ENCODE assay signal across 20 cellular contexts in the genomic region with DNA sequence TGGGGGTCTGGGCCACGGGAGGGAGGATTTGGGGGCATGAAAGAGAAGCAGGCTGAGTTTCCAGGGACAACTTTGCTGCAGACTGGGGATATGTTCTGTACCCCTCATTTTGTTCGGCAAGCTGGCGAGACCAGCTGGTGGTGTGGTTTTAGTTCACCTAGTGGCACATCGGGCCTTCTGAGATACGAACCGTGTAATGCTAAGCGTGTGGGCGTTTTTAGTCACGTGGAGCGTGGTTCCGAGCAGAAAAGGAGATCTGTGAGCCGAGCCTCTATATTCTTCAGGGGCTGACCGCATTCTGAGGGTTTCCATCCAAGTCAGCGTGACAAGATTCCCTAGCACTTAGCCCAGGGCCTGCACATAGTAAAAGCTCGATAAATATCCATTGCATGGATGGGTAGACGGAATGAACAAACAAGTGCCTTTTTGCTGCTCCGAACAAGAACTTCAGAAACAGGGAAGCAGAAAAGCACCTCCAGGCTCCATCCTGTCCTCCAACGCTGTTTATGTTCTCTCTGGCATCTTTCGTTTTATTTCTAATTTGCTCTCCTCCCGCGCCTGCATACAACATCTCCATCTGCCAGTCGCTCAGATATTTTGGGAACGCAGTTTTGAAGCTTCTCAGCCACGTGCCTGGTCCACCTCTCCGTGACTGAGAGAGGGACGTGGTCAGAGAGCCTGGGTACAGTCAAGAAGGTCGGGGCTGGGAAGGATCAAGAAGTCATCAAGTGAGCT. TPM values are rescaled to one million over a fixed set of nuclear protein-coding genes. Genes with fewer than 3 reads are reported as not detected.
DNase-seq lines count a peak whose midpoint lies in the region; ATAC-seq and TF ChIP-seq lines count a peak whose summit lies in the region.
"Had no signal": no experiment of that assay in that cellular context is flagged by ENCODE, and none has a peak within 500 bp of the region (broad histone marks: within the 10 kb centered on the region; RNA-seq: fewer than 3 reads in every experiment).

No MANE protein-coding gene starts in this region.

- H2AFZ ChIP-seq in GM23338 (no peak overlapping the region), OCI-LY3 (ENCODE audit: low read depth, low read length) (peak overlapping the region; percentile 80)

- H3K4me3 ChIP-seq in GM23338: no peak overlapping the region
- peak overlapping the region; percentile 70 for H3K4me3 ChIP-seq in OCI-LY3 (ENCODE audit: low read length)
- no peak overlapping the region for H3K4me3 ChIP-seq in ovary

- H3K79me2 ChIP-seq in GM23338 (replicated peaks; ENCODE audit: insufficient read depth) (no peaks in the 10 kb centered on the region), OCI-LY3 (ENCODE audit: low read length) (no peaks in the 10 kb centered on the region)

- peaks cover 14% of the 10 kb centered on the region for H3K27me3 Mint-ChIP-seq in GM23338 (ENCODE audit: insufficient read depth, low read depth, poor library complexity)

- TF ChIP-seq POLR2A in ovary (IDR thresholded peaks at IDR 0.05): no peak

- H3F3A ChIP-seq in GM23338 (replicated peaks; ENCODE audit: low read depth): no peaks in the 10 kb centered on the region

- TF ChIP-seq CTCF in GM23338 (conservative IDR thresholded peaks at IDR 0.05; ENCODE audit: low read depth in 2 of 2): no peak
- peak; percentile 14 for TF ChIP-seq CTCF in OCI-LY3 (IDR thresholded peaks at IDR 0.05; ENCODE audit: low read depth, low read length)
- TF ChIP-seq CTCF in ovary (IDR thresholded peaks at IDR 0.05): no peak

- H3K27me3 ChIP-seq in GM23338 (ENCODE audit: insufficient read depth): peaks cover 19% of the 10 kb centered on the region
- H3K27me3 ChIP-seq in OCI-LY3 (ENCODE audit: low read depth, low read length): peaks cover 4% of the 10 kb centered on the region; the same call in 1 of the 2 replicates
- H3K27me3 ChIP-seq in ovary: no peaks in the 10 kb centered on the region

- no peaks in the 10 kb centered on the region for H3K9me2 ChIP-seq in GM23338 (ENCODE audit: insufficient read depth)

- DNase-seq in GM23338 (ENCODE audit: low spot score) (no peak), foreskin melanocyte (peak; percentile 20), occipital lobe (lab: John Stamatoyannopoulos, UW) (peak; percentile 7), ovary (no peak), NCI-H774 (lab: John Stamatoyannopoulos, UW) (no peak)
- DNase-seq: ACHN; AML-193; Caco-2; CD4-positive, CD25-positive, alpha-beta regulatory T cell; DMS153; HCEC 1CT; MV-4-11; NCI-H1436; NCI-H2029; NCI-H2171; NCI-H446; NCI-H69; PC-3 had no signal

- ATAC-seq in GM23338: no peak
- no peak for ATAC-seq in GM21825 (IDR thresholded peaks at IDR 0.05; ENCODE audit: unreplicated experiment)
- ATAC-seq: PC-3 had no signal

- H3K27ac ChIP-seq in GM23338 (ENCODE audit: low read depth) (no peak overlapping the region), OCI-LY3 (ENCODE audit: low read length) (no peak overlapping the region), ovary (no peak overlapping the region)

- no peak overlapping the region for H3K4me2 ChIP-seq in GM23338
- H3K4me2 ChIP-seq in OCI-LY3 (ENCODE audit: low read length): peak overlapping the region; percentile 85

- H3K36me3 ChIP-seq in GM23338 (ENCODE audit: insufficient read depth): no peaks in the 10 kb centered on the region
- H3K36me3 ChIP-seq in OCI-LY3 (replicated peaks; ENCODE audit: low read depth, low read length): no peaks in the 10 kb centered on the region
- H3K36me3 ChIP-seq in ovary: no peaks in the 10 kb centered on the region

- peak overlapping the region; percentile 33 for H3K9ac ChIP-seq in OCI-LY3 (ENCODE audit: low read length)

- no peaks in the 10 kb centered on the region; the same call in 2 of the 3 replicates for H3K36me3 Mint-ChIP-seq in GM23338 (ENCODE audit: low read depth)
- H3K36me3 Mint-ChIP-seq: CD4-positive, CD25-positive, alpha-beta regulatory T cell had no signal

- H3K9me3 Mint-ChIP-seq in GM23338: no peaks in the 10 kb centered on the region
- H3K9me3 Mint-ChIP-seq: CD4-positive, CD25-positive, alpha-beta regulatory T cell had no signal

- no peaks in the 10 kb centered on the region for H4K20me1 ChIP-seq in GM23338 (replicated peaks; ENCODE audit: insufficient read depth)
- H4K20me1 ChIP-seq in OCI-LY3 (ENCODE audit: insufficient read depth, low read length): no peaks in the 10 kb centered on the region

- intact Hi-C loops in ovary (cut with DNase I): loop anchor here in 1 of 4 donors (5.0 kb wide), 1 partner anchor 82 kb away; no protein-coding TSS in a partner anchor

- TF ChIP-seq EP300 in ovary (IDR thresholded peaks at IDR 0.05): no peak

- H3K4me3 Mint-ChIP-seq in GM23338: no peak overlapping the region
- H3K4me3 Mint-ChIP-seq: CD4-positive, CD25-positive, alpha-beta regulatory T cell had no signal

- peak overlapping the region; percentile 23; the same call in 1 of the 2 replicates for H3K27ac Mint-ChIP-seq in GM23338
- H3K27ac Mint-ChIP-seq: CD4-positive, CD25-positive, alpha-beta regulatory T cell had no signal

- no peaks in the 10 kb centered on the region for H3K4me1 ChIP-seq in GM23338 (ENCODE audit: insufficient read depth)
- H3K4me1 ChIP-seq in OCI-LY3 (ENCODE audit: low read length): peaks cover 21% of the 10 kb centered on the region
- H3K4me1 ChIP-seq in ovary (ENCODE audit: insufficient read depth): no peaks in the 10 kb centered on the region
- H3K4me1 ChIP-seq: Caco-2 had no signal

- WGBS in ovary, 3 donors: 71 to 77% (median 74%) methylated on average over 27 of the region's 27 CpGs

- no peaks in the 10 kb centered on the region for H3K9me3 ChIP-seq in OCI-LY3 (ENCODE audit: insufficient read depth, low read length)
- H3K9me3 ChIP-seq in ovary: no peaks in the 10 kb centered on the region
- H3K9me3 ChIP-seq: Caco-2 had no signal

- H3K4me1 Mint-ChIP-seq in GM23338: peaks cover 9% of the 10 kb centered on the region; the same call in 2 of the 3 replicates
- H3K4me1 Mint-ChIP-seq: CD4-positive, CD25-positive, alpha-beta regulatory T cell had no signal

TF ChIP-seq in GM23338, 12 proteins besides CTCF, POLR2A, EP300 and RAD21:
- TF ChIP-seq ZNF114 (CRISPR knock-in tag; IDR thresholded peaks at IDR 0.05) (no peak), EZH2phosphoT487 (IDR thresholded peaks at IDR 0.05; ENCODE audit: unreplicated experiment) (no peak), CREB1 (CRISPR knock-in tag; IDR thresholded peaks at IDR 0.05; ENCODE audit: low read depth) (no peak), STAT1 (IDR thresholded peaks at IDR 0.05; ENCODE audit: unreplicated experiment) (no peak), EZH2 (IDR thresholded peaks at IDR 0.05; ENCODE audit: low read depth, unreplicated experiment) (no peak), REST (IDR thresholded peaks at IDR 0.05; ENCODE audit: unreplicated experiment) (no peak)

RNA-seq across cellular contexts. Expression of gene SYT17, which starts 5.8 kb away (rescaled TPM):
- 6.9 and 9.5 TPM in 2 replicates for total RNA-seq in GM23338 (2014; rRNA removed; shearing (Covaris generic))
- polyA plus RNA-seq in GM23338 (2016; fragmentation: Nextera tagmentation; extraction: Ambion mirVana) (5.3 and 6.1 TPM in 2 replicates), ovary (under 1 TPM; 0.65 to 0.88 TPM)
- total RNA-seq in occipital lobe (6.2 TPM), ovary (1 to 10 TPM in 2 of 7 donors, under 1 TPM in 5; 0.36 to 1.5 (median 0.82) TPM)
- total RNA-seq: CD4-positive, CD25-positive, alpha-beta regulatory T cell had no signal

Comparison
In these comparisons a context has a peak if more than half of its experiments do, and no peak if none do; other contexts are left out.
1. DNase-seq: peak in foreskin melanocyte (single experiment) and occipital lobe (single experiment); none in GM23338 (single experiment), ovary (0 of 5) and NCI-H774 (single experiment).